ENCODE assay signal across 20 cellular contexts in genomic region chr7:112798199-112799159, GRCh38. TPM values are rescaled to one million over a fixed set of nuclear protein-coding genes. Genes with fewer than 3 reads are reported as not detected.
DNase-seq lines count a peak whose midpoint lies in the region; ATAC-seq, FAIRE-seq and TF ChIP-seq lines count a peak whose summit lies in the region.
"Had no signal": no experiment of that assay in that cellular context is flagged by ENCODE, and none has a peak within 500 bp of the region (broad histone marks: within the 10 kb centered on the region; RNA-seq: fewer than 3 reads in every experiment).

No MANE protein-coding gene starts in this region.

- no peak; a peak in 1 of 6 replicates for ATAC-seq in A549

- FAIRE-seq in A549 (lab: Jason Lieb, UNC) = peak; percentile 23
- FAIRE-seq: H1 had no signal

- DNase-seq in A549 (ENCODE audit: low read depth in 1 of 2, low spot score in 1 of 2) (no peak), CD1c-positive myeloid dendritic cell (ENCODE audit: extremely low spot score) (peak; percentile 5), OCI-M1 (lab: John Stamatoyannopoulos, UW) (peak; percentile 52), left kidney (ENCODE audit: low read depth, low spot score) (peak; percentile 50), AG08396 (ENCODE audit: low spot score) (no peak), DMS79 (lab: John Stamatoyannopoulos, UW) (no peak), GM13977 (ENCODE audit: low spot score) (no peak)
- DNase-seq: activated CD8-positive, alpha-beta memory T cell treated with anti-CD3 and anti-CD28 coated beads for 24 hours; activated gamma-delta T cell treated with Interleukin-2 at 50 U/mL for 16 hours; esophagus squamous epithelium; head of caudate nucleus; islet precursor cell; mesendoderm; NCI-H2029 treated with DMSO at 0.1 percent for 48 hours; NK-92 treated with Interleukin-12 subunit alpha and Interleukin-12 subunit beta, amount 100 ng/mL, for 24 hours; SHP77 treated with DMSO at 0.1 percent for 48 hours; sigmoid colon had no signal

- CTCF ChIA-PET in A549 (lab: Yijun Ruan, JAX) = no interaction called here

- H3K4me2 ChIP-seq in A549 = no peak overlapping the region

- no peak overlapping the region for H3K4me3 ChIP-seq in A549
- H3K4me3 ChIP-seq: esophagus squamous epithelium, sigmoid colon, thoracic aorta had no signal

- TF ChIP-seq CTCF in A549 (IDR thresholded peaks at IDR 0.05) (no peak), GM13977 (IDR thresholded peaks at IDR 0.05; ENCODE audit: extremely low read depth, insufficient read depth, missing control alignments) (no peak)

- no peak overlapping the region for H3K27ac ChIP-seq in A549
- H3K27ac ChIP-seq: C4-2B, esophagus squamous epithelium, sigmoid colon, thoracic aorta had no signal

- WGBS in A549 (ENCODE audit: missing lambda C conversion rate) = 40% methylated on average over 2 of the region's 2 CpGs

- POLR2A ChIA-PET in A549 (lab: Yijun Ruan, JAX) = interaction anchor here (1.7 kb wide), 1 partner anchor 9 kb away, joined by 6 read pairs; the partner anchor contains the start of gene TMEM168

- in situ Hi-C loops in GM13977 (cut with MboI; ENCODE audit: low pct_unique_long_range_greater_than_20kb, low sequenced_read_pairs, unreplicated experiment) = no loop called here

- no peaks in the 10 kb centered on the region for H3K9me3 ChIP-seq in A549
- H3K9me3 ChIP-seq: esophagus squamous epithelium, sigmoid colon, thoracic aorta had no signal

- TF ChIP-seq POLR2A in A549 (IDR thresholded peaks at IDR 0.05; ENCODE audit: low read length) = no peak

- no peaks in the 10 kb centered on the region for H3K4me1 ChIP-seq in A549
- H3K4me1 ChIP-seq: esophagus squamous epithelium had no signal

- no peak for TF ChIP-seq RAD21 in A549 (conservative IDR thresholded peaks at IDR 0.05 in 1 of 2, IDR thresholded peaks at IDR 0.05 in 1 of 2)

- no peak for TF ChIP-seq EP300 in A549 (IDR thresholded peaks at IDR 0.05)

TF ChIP-seq in A549, 52 proteins besides CTCF, POLR2A, EP300 and RAD21:
- TF ChIP-seq RFX5 (IDR thresholded peaks at IDR 0.05) (no peak), ZNF302 (CRISPR knock-in tag; IDR thresholded peaks at IDR 0.05) (no peak), ESRRA (IDR thresholded peaks at IDR 0.05; ENCODE audit: borderline replicate concordance, low read length) (no peak), EHMT2 (IDR thresholded peaks at IDR 0.05; ENCODE audit: low read depth) (no peak), MYC (IDR thresholded peaks at IDR 0.05; ENCODE audit: borderline replicate concordance, low read length) (no peak), MAFK (IDR thresholded peaks at IDR 0.05; ENCODE audit: partially characterized antibody) (no peak), KDM5A (IDR thresholded peaks at IDR 0.05) (no peak), CBX8 (IDR thresholded peaks at IDR 0.05) (no peak), KDM1A (IDR thresholded peaks at IDR 0.05; ENCODE audit: low read depth) (no peak), CHD4 (IDR thresholded peaks at IDR 0.05; ENCODE audit: borderline replicate concordance) (no peak), FOSB (CRISPR knock-in tag; IDR thresholded peaks at IDR 0.05) (no peak), ZFP36 (IDR thresholded peaks at IDR 0.05; ENCODE audit: borderline replicate concordance, partially characterized antibody) (no peak), HOXA7 (CRISPR knock-in tag; IDR thresholded peaks at IDR 0.05) (no peak), TP53 (CRISPR knock-in tag; IDR thresholded peaks at IDR 0.05) (no peak), FOSL2 (IDR thresholded peaks at IDR 0.05) (no peak), FOSL2 (CRISPR knock-in tag; IDR thresholded peaks at IDR 0.05) (no peak), NPAS2 (CRISPR knock-in tag; IDR thresholded peaks at IDR 0.05; ENCODE audit: borderline replicate concordance) (no peak), POLR2AphosphoS2 (conservative IDR thresholded peaks at IDR 0.05; ENCODE audit: low read length) (no peak), CHD2 (IDR thresholded peaks at IDR 0.05; ENCODE audit: low read length, partially characterized antibody) (no peak), EHF (CRISPR knock-in tag; IDR thresholded peaks at IDR 0.05) (no peak)
TF ChIP-seq in A549: peak in this region for 0.

RNA-seq across cellular contexts. Expression of gene TMEM168, which starts 8.3 kb away (rescaled TPM):
- polyA plus RNA-seq in A549 (2011; rRNA removed) (40.0 and 41.8 TPM in 2 replicates), A549 (2017; fragmentation: RNase III; extraction: RNeasy Plus Mini Kit Qiagen cat#74134 plus additional on column Dnase treatment) (11.4 to 11.7 TPM (median 11.7 TPM) in 3 replicates)
- polyA plus RNA-seq in A549 (2012; cell fraction: cytosol; rRNA removed) = 9.7 and 10.2 TPM in 2 replicates
- polyA plus RNA-seq in A549 (2012; cell fraction: nucleus; rRNA removed) = 8.4 and 14.1 TPM in 2 replicates
- 27.8 and 31.1 TPM in 2 replicates for polyA minus RNA-seq in A549 (2011; rRNA and poly(A)+ RNA removed)

Comparison
In these comparisons a context has a peak if more than half of its experiments do, and no peak if none do; other contexts are left out.
1. DNase-seq: peak in CD1c-positive myeloid dendritic cell (single experiment), OCI-M1 (single experiment) and left kidney (single experiment); none in A549 (0 of 2), AG08396 (single experiment), DMS79 (single experiment) and GM13977 (single experiment).